In genomic region chr1:95035536-95035935, GRCh38 we compare ENCODE assay signal across 11 cellular contexts. TPM values are rescaled to one million over a fixed set of nuclear protein-coding genes. Genes with fewer than 3 reads are reported as not detected.
DNase-seq lines count a peak whose midpoint lies in the region; ATAC-seq and TF ChIP-seq lines count a peak whose summit lies in the region.
"Had no signal": no experiment of that assay in that cellular context is flagged by ENCODE, and none has a peak within 500 bp of the region (broad histone marks: within the 10 kb centered on the region; RNA-seq: fewer than 3 reads in every experiment).

No MANE protein-coding gene starts in this region.

- H3K9me3 ChIP-seq in HEK293 (ENCODE audit: control insufficient read depth, insufficient read depth, low read depth, low read length) (no peaks in the 10 kb centered on the region), adipocyte (ENCODE audit: control insufficient read depth, low read length) (no peaks in the 10 kb centered on the region)

- H3K27ac Mint-ChIP-seq in natural killer cell = no peak overlapping the region
- H3K27ac Mint-ChIP-seq: type B pancreatic cell had no signal

- no peak overlapping the region for H3K27ac ChIP-seq in HEK293 (ENCODE audit: extremely low read depth, low read depth, low read length)

- intact Hi-C loops in natural killer cell (cut with micrococcal nuclease) = no loop called here

- H3K9ac ChIP-seq in adipocyte (ENCODE audit: low read length) = no peak overlapping the region

- H3K36me3 Mint-ChIP-seq in natural killer cell = no peaks in the 10 kb centered on the region

- POLR2A ChIA-PET in HEK293 (lab: Yijun Ruan, JAX) = no interaction called here

- in situ Hi-C loops in ACHN (cut with HindIII; ENCODE audit: low pct_ligation_motif_present, low pct_unique_long_range_greater_than_20kb, low sequenced_read_pairs) = no loop called here

- H3K36me3 ChIP-seq in HEK293 (ENCODE audit: control insufficient read depth in 2 of 2, insufficient read depth in 1 of 2, low read length in 2 of 2) (no peaks in the 10 kb centered on the region), adipocyte (ENCODE audit: control insufficient read depth, insufficient read depth, low read length, severe bottlenecking) (no peaks in the 10 kb centered on the region)

- no peak overlapping the region for H3K4me3 ChIP-seq in HEK293 (ENCODE audit: low read depth, low read length)
- no peak overlapping the region for H3K4me3 ChIP-seq in adipocyte (ENCODE audit: low read length)

- ATAC-seq in natural killer cell (no peak), GM19452 (IDR thresholded peaks at IDR 0.05; ENCODE audit: unreplicated experiment) (no peak), HG03108 (IDR thresholded peaks at IDR 0.05; ENCODE audit: unreplicated experiment) (no peak)

- CTCF ChIA-PET in HEK293 (lab: Yijun Ruan, JAX) = interaction anchor here (0.7 to 2.0 kb wide), 3 partner anchors 80 to 181 kb away, joined by 3 to 10 read pairs (median 3); no protein-coding TSS in a partner anchor

- H3K4me1 ChIP-seq in HEK293 (ENCODE audit: control insufficient read depth, insufficient read depth, low read length) (no peaks in the 10 kb centered on the region), adipocyte (ENCODE audit: control insufficient read depth, insufficient read depth, low read length) (peaks cover 4% of the 10 kb centered on the region)

- no peaks in the 10 kb centered on the region for H3K27me3 Mint-ChIP-seq in natural killer cell (ENCODE audit: low read depth in 2 of 2)
- H3K27me3 Mint-ChIP-seq: type B pancreatic cell had no signal

- no peak for TF ChIP-seq CTCF in HEK293 (tag by site-specific recombination; IDR thresholded peaks at IDR 0.05)
- TF ChIP-seq CTCF in natural killer cell (IDR thresholded peaks at IDR 0.05) = no peak

- H3K9me3 Mint-ChIP-seq in natural killer cell = no peaks in the 10 kb centered on the region
- H3K9me3 Mint-ChIP-seq: type B pancreatic cell had no signal

- H3K4me1 Mint-ChIP-seq in natural killer cell = no peaks in the 10 kb centered on the region

- no peaks in the 10 kb centered on the region for H3K27me3 ChIP-seq in adipocyte (replicated peaks; ENCODE audit: control insufficient read depth, insufficient read depth, low read length)

- no peak overlapping the region for H3K4me3 Mint-ChIP-seq in natural killer cell
- H3K4me3 Mint-ChIP-seq: type B pancreatic cell had no signal

- peak; percentile 32 for DNase-seq in ACHN
- peak; percentile 91 for DNase-seq in adipocyte (ENCODE audit: low read depth)
- DNase-seq in glomerular visceral epithelial cell (ENCODE audit: extremely low spot score) = peak; percentile 90
- DNase-seq in natural killer cell = no peak
- DNase-seq in HK-2 (ENCODE audit: unreplicated experiment) = no peak
- DNase-seq: NCI-H446 treated with DMSO at 0.1 percent for 48 hours, RPMI8226 had no signal

TF ChIP-seq in HEK293, 187 proteins besides CTCF, POLR2A, EP300 and RAD21 (continues in another document):
- 0 out of 2 replicates have a peak, but pooled peaks have one; percentile 52 for TF ChIP-seq ZNF184 (tag by site-specific recombination; IDR thresholded peaks at IDR 0.05)
- TF ChIP-seq ZNF488 (tag by site-specific recombination; IDR thresholded peaks at IDR 0.05) = no peak
- no peak for TF ChIP-seq ZBTB49 (tag by site-specific recombination; IDR thresholded peaks at IDR 0.05; ENCODE audit: low read depth)
- TF ChIP-seq ZNF624 (tag by site-specific recombination; IDR thresholded peaks at IDR 0.05) = no peak
- TF ChIP-seq ZNF629 (tag by site-specific recombination; IDR thresholded peaks at IDR 0.05) = peak; percentile 73
- no peak for TF ChIP-seq TRIM28 (IDR thresholded peaks at IDR 0.05; ENCODE audit: borderline replicate concordance, low read length)
- no peak for TF ChIP-seq ZNF280D (tag by site-specific recombination; IDR thresholded peaks at IDR 0.05)
- no peak for TF ChIP-seq ZNF571 (tag by site-specific recombination; IDR thresholded peaks at IDR 0.05)
- no peak for TF ChIP-seq ZNF354C (tag by site-specific recombination; IDR thresholded peaks at IDR 0.05; ENCODE audit: borderline replicate concordance, low read depth)
- TF ChIP-seq TCF7L2 (IDR thresholded peaks at IDR 0.05; ENCODE audit: borderline replicate concordance, low read depth, low read length) = no peak
- no peak for TF ChIP-seq ZNF768 (tag by site-specific recombination; IDR thresholded peaks at IDR 0.05)
- TF ChIP-seq ZNF521 (tag by site-specific recombination; IDR thresholded peaks at IDR 0.05) = no peak
- no peak for TF ChIP-seq ZNF292 (tag by site-specific recombination; IDR thresholded peaks at IDR 0.05; ENCODE audit: borderline replicate concordance, low read depth)
- TF ChIP-seq AEBP2 (tag by site-specific recombination; IDR thresholded peaks at IDR 0.05; ENCODE audit: borderline replicate concordance) = no peak
- TF ChIP-seq ZNF175 (tag by site-specific recombination; IDR thresholded peaks at IDR 0.05) = no peak
- no peak for TF ChIP-seq BCL11B (tag by site-specific recombination; IDR thresholded peaks at IDR 0.05; ENCODE audit: low read depth)
- no peak for TF ChIP-seq ELK4 (IDR thresholded peaks at IDR 0.05; ENCODE audit: borderline replicate concordance, low read depth, low read length)
- no peak for TF ChIP-seq ZBTB1 (tag by site-specific recombination; IDR thresholded peaks at IDR 0.05)
- TF ChIP-seq ZEB2 (tag by site-specific recombination; IDR thresholded peaks at IDR 0.05) = peak; percentile 61; the same call in 1 of the 2 replicates
- TF ChIP-seq IKZF3 (tag by site-specific recombination; IDR thresholded peaks at IDR 0.05) = no peak

RNA-seq across cellular contexts. Expression of gene ALG14, which starts 37.2 kb away (rescaled TPM):
- total RNA-seq in natural killer cell = 1 to 10 TPM in 2 of 3 donors, under 1 TPM in 1; 0.48 to 2.3 (median 1.1) TPM

Comparison
In these comparisons a context has a peak if more than half of its experiments do, and no peak if none do; other contexts are left out.
1. DNase-seq: peak in ACHN (single experiment), adipocyte (single experiment) and glomerular visceral epithelial cell (single experiment); none in natural killer cell (single experiment) and HK-2 (single experiment).